Comparison of ENCODE assay signal across 1 cellular context in the genomic region with DNA sequence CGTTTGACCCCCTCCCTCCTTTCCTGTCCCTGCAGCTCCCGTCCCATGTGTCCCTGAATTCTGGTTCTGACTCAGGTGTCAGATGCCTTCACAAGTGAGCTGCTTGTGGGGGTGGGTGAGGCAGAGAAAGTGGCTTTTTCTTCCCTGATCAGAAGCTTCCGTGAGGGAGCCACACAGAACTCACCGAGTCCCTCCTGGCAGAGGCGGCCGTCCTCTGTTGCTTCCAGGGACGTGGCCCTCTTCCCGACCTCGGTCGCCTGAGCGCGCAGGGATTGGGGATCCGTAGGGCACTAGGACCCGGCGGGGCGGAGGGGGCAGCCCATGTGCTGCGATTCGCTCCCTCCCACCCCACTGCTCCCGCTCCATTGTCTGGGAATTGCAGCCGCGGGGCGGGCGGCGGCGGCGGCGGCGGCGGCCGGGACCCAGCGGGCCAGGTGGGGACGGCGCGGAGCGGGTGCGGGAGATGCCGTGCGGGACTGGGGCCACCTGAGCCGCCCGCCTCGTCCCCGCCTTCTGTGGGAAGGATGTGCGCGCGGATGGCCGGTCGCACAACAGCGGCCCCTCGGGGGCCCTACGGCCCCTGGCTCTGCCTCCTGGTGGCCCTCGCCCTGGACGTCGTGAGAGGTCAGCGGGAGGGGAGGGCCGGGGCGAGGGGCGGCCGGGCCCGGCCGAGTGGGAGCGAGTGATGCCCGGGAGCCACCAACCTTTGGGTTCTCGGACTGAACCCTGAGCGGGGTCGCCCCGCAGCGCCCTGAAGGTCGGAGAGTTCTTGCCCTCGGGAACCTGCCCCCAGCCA.
TF ChIP-seq lines count a peak whose summit lies in the region.

A gene with protein sequence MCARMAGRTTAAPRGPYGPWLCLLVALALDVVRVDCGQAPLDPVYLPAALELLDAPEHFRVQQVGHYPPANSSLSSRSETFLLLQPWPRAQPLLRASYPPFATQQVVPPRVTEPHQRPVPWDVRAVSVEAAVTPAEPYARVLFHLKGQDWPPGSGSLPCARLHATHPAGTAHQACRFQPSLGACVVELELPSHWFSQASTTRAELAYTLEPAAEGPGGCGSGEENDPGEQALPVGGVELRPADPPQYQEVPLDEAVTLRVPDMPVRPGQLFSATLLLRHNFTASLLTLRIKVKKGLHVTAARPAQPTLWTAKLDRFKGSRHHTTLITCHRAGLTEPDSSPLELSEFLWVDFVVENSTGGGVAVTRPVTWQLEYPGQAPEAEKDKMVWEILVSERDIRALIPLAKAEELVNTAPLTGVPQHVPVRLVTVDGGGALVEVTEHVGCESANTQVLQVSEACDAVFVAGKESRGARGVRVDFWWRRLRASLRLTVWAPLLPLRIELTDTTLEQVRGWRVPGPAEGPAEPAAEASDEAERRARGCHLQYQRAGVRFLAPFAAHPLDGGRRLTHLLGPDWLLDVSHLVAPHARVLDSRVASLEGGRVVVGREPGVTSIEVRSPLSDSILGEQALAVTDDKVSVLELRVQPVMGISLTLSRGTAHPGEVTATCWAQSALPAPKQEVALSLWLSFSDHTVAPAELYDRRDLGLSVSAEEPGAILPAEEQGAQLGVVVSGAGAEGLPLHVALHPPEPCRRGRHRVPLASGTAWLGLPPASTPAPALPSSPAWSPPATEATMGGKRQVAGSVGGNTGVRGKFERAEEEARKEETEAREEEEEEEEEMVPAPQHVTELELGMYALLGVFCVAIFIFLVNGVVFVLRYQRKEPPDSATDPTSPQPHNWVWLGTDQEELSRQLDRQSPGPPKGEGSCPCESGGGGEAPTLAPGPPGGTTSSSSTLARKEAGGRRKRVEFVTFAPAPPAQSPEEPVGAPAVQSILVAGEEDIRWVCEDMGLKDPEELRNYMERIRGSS (plus strand): TSS at position 351 of the 796 bp plus-strand sequence. CDS start 174 bp downstream, at position 525.

TF ChIP-seq in K562, 482 proteins besides CTCF, POLR2A, EP300 and RAD21 (continued from another document and continues in another):
- TF ChIP-seq, protein P1, sequence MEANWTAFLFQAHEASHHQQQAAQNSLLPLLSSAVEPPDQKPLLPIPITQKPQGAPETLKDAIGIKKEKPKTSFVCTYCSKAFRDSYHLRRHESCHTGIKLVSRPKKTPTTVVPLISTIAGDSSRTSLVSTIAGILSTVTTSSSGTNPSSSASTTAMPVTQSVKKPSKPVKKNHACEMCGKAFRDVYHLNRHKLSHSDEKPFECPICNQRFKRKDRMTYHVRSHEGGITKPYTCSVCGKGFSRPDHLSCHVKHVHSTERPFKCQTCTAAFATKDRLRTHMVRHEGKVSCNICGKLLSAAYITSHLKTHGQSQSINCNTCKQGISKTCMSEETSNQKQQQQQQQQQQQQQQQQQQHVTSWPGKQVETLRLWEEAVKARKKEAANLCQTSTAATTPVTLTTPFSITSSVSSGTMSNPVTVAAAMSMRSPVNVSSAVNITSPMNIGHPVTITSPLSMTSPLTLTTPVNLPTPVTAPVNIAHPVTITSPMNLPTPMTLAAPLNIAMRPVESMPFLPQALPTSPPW (CRISPR knock-in tag; IDR thresholded peaks at IDR 0.05) = peak; percentile 11; the same call in 1 of the 2 replicates
- no peak for TF ChIP-seq JUN (IDR thresholded peaks at IDR 0.05; ENCODE audit: borderline replicate concordance, low read depth, low read length)
- TF ChIP-seq JUN (CRISPR knock-in tag; IDR thresholded peaks at IDR 0.05; ENCODE audit: borderline replicate concordance) = no peak
- no peak for TF ChIP-seq NR3C1 (CRISPR knock-in tag; IDR thresholded peaks at IDR 0.05)
- TF ChIP-seq, protein P2, sequence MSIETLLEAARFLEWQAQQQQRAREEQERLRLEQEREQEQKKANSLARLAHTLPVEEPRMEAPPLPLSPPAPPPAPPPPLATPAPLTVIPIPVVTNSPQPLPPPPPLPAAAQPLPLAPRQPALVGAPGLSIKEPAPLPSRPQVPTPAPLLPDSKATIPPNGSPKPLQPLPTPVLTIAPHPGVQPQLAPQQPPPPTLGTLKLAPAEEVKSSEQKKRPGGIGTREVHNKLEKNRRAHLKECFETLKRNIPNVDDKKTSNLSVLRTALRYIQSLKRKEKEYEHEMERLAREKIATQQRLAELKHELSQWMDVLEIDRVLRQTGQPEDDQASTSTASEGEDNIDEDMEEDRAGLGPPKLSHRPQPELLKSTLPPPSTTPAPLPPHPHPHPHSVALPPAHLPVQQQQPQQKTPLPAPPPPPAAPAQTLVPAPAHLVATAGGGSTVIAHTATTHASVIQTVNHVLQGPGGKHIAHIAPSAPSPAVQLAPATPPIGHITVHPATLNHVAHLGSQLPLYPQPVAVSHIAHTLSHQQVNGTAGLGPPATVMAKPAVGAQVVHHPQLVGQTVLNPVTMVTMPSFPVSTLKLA (conservative IDR thresholded peaks at IDR 0.05) = peak in 1 of 2 experiments; percentile 46; a peak in 1 of 4 replicates
- TF ChIP-seq, protein P3, sequence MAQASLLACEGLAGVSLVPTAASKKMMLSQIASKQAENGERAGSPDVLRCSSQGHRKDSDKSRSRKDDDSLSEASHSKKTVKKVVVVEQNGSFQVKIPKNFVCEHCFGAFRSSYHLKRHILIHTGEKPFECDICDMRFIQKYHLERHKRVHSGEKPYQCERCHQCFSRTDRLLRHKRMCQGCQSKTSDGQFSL (CRISPR knock-in tag; IDR thresholded peaks at IDR 0.05) = 0 out of 2 replicates have a peak, but pooled peaks have one; percentile 42
- TF ChIP-seq, protein P3 (tag; IDR thresholded peaks at IDR 0.05) = no peak
- TF ChIP-seq ZNF324 (CRISPR knock-in tag; IDR thresholded peaks at IDR 0.05) = no peak
- TF ChIP-seq, protein P4, sequence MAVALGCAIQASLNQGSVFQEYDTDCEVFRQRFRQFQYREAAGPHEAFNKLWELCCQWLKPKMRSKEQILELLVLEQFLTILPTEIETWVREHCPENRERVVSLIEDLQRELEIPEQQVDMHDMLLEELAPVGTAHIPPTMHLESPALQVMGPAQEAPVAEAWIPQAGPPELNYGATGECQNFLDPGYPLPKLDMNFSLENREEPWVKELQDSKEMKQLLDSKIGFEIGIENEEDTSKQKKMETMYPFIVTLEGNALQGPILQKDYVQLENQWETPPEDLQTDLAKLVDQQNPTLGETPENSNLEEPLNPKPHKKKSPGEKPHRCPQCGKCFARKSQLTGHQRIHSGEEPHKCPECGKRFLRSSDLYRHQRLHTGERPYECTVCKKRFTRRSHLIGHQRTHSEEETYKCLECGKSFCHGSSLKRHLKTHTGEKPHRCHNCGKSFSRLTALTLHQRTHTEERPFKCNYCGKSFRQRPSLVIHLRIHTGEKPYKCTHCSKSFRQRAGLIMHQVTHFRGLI (CRISPR knock-in tag; IDR thresholded peaks at IDR 0.05) = no peak
- no peak for TF ChIP-seq SMAD1 (IDR thresholded peaks at IDR 0.05; ENCODE audit: low read depth, low read length, partially characterized antibody)
- no peak for TF ChIP-seq POLR2H (tag; IDR thresholded peaks at IDR 0.05; ENCODE audit: low read depth)
- no peak for TF ChIP-seq TFAM (CRISPR knock-in tag; conservative IDR thresholded peaks at IDR 0.05)
- no peak for TF ChIP-seq SMAD3 (CRISPR knock-in tag; conservative IDR thresholded peaks at IDR 0.05)
- no peak for TF ChIP-seq BRF1 (IDR thresholded peaks at IDR 0.05; ENCODE audit: borderline replicate concordance, extremely low read depth, insufficient read length)
- no peak for TF ChIP-seq EHMT2 (IDR thresholded peaks at IDR 0.05)
- TF ChIP-seq MTA2 (IDR thresholded peaks at IDR 0.05; ENCODE audit: low read depth) = no peak
- TF ChIP-seq, protein P5, sequence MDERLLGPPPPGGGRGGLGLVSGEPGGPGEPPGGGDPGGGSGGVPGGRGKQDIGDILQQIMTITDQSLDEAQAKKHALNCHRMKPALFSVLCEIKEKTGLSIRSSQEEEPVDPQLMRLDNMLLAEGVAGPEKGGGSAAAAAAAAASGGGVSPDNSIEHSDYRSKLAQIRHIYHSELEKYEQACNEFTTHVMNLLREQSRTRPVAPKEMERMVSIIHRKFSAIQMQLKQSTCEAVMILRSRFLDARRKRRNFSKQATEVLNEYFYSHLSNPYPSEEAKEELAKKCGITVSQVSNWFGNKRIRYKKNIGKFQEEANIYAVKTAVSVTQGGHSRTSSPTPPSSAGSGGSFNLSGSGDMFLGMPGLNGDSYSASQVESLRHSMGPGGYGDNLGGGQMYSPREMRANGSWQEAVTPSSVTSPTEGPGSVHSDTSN (CRISPR knock-in tag; IDR thresholded peaks at IDR 0.05; ENCODE audit: low read depth) = no peak
- TF ChIP-seq, protein P5 (tag; conservative IDR thresholded peaks at IDR 0.05; ENCODE audit: low read depth) = no peak
- TF ChIP-seq CEBPB (tag; IDR thresholded peaks at IDR 0.05) = no peak
- no peak for TF ChIP-seq RFX5 (IDR thresholded peaks at IDR 0.05; ENCODE audit: low read depth, low read length)
- no peak for TF ChIP-seq HIVEP1 (CRISPR knock-in tag; IDR thresholded peaks at IDR 0.05)
- no peak for TF ChIP-seq ZNF717 (CRISPR knock-in tag; IDR thresholded peaks at IDR 0.05)
- TF ChIP-seq HEY1 (CRISPR knock-in tag; IDR thresholded peaks at IDR 0.05; ENCODE audit: borderline replicate concordance) = no peak
- peak; percentile 54 for TF ChIP-seq NEUROD1 (IDR thresholded peaks at IDR 0.05; ENCODE audit: borderline replicate concordance, low read depth, low read length, partially characterized antibody)
- TF ChIP-seq CXXC5 (CRISPR knock-in tag; IDR thresholded peaks at IDR 0.05) = peak; percentile 30; the same call in 1 of the 2 replicates
- TF ChIP-seq, protein P6, sequence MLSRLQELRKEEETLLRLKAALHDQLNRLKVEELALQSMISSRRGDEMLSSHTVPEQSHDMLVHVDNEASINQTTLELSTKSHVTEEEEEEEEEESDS (CRISPR knock-in tag; IDR thresholded peaks at IDR 0.05) = no peak
- 0 out of 2 replicates have a peak, but pooled peaks have one; percentile 15 for TF ChIP-seq RBFOX2 (IDR thresholded peaks at IDR 0.05; ENCODE audit: low read depth, low read length)
- TF ChIP-seq SP1 (CRISPR knock-in tag; IDR thresholded peaks at IDR 0.05) = 0 out of 2 replicates have a peak, but pooled peaks have one; percentile 20
- no peak for TF ChIP-seq SAFB2 (IDR thresholded peaks at IDR 0.05; ENCODE audit: borderline replicate concordance, low read depth, low read length, severe bottlenecking)
- TF ChIP-seq, protein P7, sequence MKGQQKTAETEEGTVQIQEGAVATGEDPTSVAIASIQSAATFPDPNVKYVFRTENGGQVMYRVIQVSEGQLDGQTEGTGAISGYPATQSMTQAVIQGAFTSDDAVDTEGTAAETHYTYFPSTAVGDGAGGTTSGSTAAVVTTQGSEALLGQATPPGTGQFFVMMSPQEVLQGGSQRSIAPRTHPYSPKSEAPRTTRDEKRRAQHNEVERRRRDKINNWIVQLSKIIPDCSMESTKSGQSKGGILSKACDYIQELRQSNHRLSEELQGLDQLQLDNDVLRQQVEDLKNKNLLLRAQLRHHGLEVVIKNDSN (CRISPR knock-in tag; IDR thresholded peaks at IDR 0.05) = no peak
- TF ChIP-seq, protein P8, sequence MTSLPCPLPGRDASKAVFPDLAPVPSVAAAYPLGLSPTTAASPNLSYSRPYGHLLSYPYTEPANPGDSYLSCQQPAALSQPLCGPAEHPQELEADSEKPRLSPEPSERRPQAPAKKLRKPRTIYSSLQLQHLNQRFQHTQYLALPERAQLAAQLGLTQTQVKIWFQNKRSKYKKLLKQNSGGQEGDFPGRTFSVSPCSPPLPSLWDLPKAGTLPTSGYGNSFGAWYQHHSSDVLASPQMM (CRISPR knock-in tag; IDR thresholded peaks at IDR 0.05) = no peak
- TF ChIP-seq, protein P9, sequence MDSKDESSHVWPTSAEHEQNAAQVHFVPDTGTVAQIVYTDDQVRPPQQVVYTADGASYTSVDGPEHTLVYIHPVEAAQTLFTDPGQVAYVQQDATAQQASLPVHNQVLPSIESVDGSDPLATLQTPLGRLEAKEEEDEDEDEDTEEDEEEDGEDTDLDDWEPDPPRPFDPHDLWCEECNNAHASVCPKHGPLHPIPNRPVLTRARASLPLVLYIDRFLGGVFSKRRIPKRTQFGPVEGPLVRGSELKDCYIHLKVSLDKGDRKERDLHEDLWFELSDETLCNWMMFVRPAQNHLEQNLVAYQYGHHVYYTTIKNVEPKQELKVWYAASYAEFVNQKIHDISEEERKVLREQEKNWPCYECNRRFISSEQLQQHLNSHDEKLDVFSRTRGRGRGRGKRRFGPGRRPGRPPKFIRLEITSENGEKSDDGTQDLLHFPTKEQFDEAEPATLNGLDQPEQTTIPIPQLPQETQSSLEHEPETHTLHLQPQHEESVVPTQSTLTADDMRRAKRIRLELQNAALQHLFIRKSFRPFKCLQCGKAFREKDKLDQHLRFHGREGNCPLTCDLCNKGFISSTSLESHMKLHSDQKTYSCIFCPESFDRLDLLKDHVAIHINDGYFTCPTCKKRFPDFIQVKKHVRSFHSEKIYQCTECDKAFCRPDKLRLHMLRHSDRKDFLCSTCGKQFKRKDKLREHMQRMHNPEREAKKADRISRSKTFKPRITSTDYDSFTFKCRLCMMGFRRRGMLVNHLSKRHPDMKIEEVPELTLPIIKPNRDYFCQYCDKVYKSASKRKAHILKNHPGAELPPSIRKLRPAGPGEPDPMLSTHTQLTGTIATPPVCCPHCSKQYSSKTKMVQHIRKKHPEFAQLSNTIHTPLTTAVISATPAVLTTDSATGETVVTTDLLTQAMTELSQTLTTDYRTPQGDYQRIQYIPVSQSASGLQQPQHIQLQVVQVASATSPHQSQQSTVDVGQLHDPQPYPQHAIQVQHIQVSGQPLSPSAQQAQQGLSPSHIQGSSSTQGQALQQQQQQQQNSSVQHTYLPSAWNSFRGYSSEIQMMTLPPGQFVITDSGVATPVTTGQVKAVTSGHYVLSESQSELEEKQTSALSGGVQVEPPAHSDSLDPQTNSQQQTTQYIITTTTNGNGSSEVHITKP (IDR thresholded peaks at IDR 0.05; ENCODE audit: partially characterized antibody) = peak; percentile 68
- TF ChIP-seq L3MBTL2 (IDR thresholded peaks at IDR 0.05) = peak; percentile 65
- no peak for TF ChIP-seq ZBTB1 (CRISPR knock-in tag; IDR thresholded peaks at IDR 0.05; ENCODE audit: borderline replicate concordance, low read depth)
- TF ChIP-seq, protein P10, sequence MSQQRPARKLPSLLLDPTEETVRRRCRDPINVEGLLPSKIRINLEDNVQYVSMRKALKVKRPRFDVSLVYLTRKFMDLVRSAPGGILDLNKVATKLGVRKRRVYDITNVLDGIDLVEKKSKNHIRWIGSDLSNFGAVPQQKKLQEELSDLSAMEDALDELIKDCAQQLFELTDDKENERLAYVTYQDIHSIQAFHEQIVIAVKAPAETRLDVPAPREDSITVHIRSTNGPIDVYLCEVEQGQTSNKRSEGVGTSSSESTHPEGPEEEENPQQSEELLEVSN (IDR thresholded peaks at IDR 0.05; ENCODE audit: borderline replicate concordance in 1 of 2, extremely low read depth in 1 of 2, insufficient read depth in 1 of 2, insufficient read length in 1 of 2, low read depth in 1 of 2, low read length in 1 of 2, poor library complexity in 1 of 2, severe bottlenecking in 1 of 2) = peak; percentile 25 to 66
- 0 out of 2 replicates have a peak, but pooled peaks have one; percentile 29 for TF ChIP-seq SMAD4 (CRISPR knock-in tag; conservative IDR thresholded peaks at IDR 0.05)
- TF ChIP-seq ZZZ3 (IDR thresholded peaks at IDR 0.05) = no peak
- no peak for TF ChIP-seq CHD4 (IDR thresholded peaks at IDR 0.05; ENCODE audit: insufficient read depth, insufficient replicate concordance, low read depth, low read length, poor library complexity, severe bottlenecking)
- TF ChIP-seq PHF8 (IDR thresholded peaks at IDR 0.05; ENCODE audit: borderline replicate concordance, low read length) = no peak
